In genomic region chr19:2986951-2987491, GRCh38 we compare ENCODE assay signal across 1 cellular context.
TF ChIP-seq lines count a peak whose summit lies in the region.

No MANE protein-coding gene starts in this region.

TF ChIP-seq in endothelial cell of umbilical vein, 7 proteins besides CTCF, POLR2A, EP300 and RAD21:
- TF ChIP-seq EZH2 (IDR thresholded peaks at IDR 0.05; ENCODE audit: borderline replicate concordance, low read depth, low read length, severe bottlenecking) (no peak), MAX (IDR thresholded peaks at IDR 0.05; ENCODE audit: insufficient read depth, insufficient read length) (no peak), POLR2AphosphoS5 (IDR thresholded peaks at IDR 0.05; ENCODE audit: insufficient read depth, low read depth, low read length) (no peak), FOS (IDR thresholded peaks at IDR 0.05; ENCODE audit: borderline replicate concordance, insufficient read depth, low read length) (no peak)
